Comparison of ENCODE assay signal across 31 cellular contexts in the genomic region with DNA sequence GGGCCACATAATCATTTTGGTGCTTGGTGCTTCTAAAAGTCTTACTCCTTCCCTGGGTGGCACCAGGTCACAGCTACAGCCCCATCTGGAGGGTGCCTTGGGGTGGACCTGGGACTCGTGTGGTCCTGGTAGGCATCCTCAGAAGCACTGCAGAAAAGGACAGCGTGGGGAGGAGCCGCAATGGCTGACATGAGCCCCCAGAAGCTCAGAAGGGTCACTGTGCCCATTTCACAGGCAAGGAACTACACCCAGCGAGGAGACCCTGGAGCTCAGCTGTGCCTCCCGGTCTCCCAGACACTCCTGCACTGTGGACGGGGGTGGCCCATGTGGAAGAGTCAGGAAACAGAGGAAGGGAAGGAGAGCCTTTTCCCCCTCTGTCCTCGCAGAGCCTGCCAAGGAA. TPM values are rescaled to one million over a fixed set of nuclear protein-coding genes. Genes with fewer than 3 reads are reported as not detected.
"Had no signal": no experiment of that assay in that cellular context is flagged by ENCODE, and none has a peak within 500 bp of the region (broad histone marks: within the 10 kb centered on the region; RNA-seq: fewer than 3 reads in every experiment).

No MANE protein-coding gene starts in this region.

- H3K27ac ChIP-seq: colonic mucosa, epithelial cell of prostate, foreskin keratinocyte, gastroesophageal sphincter, heart left ventricle, left lung, neutrophil, pancreas, stomach, thyroid gland had no signal

- H3K27me3 ChIP-seq: colonic mucosa, foreskin keratinocyte, hepatocyte, pancreas, thyroid gland had no signal

- H3K27ac Mint-ChIP-seq: endodermal cell, progenitor cell of endocrine pancreas had no signal

- H3K36me3 ChIP-seq: colonic mucosa, gastroesophageal sphincter, heart left ventricle, left lung, neutrophil, pancreas, stomach, thyroid gland had no signal

- H3K4me3 ChIP-seq: colonic mucosa, gastroesophageal sphincter, heart left ventricle, hepatocyte, left lung, pancreas, smooth muscle cell, stomach, thyroid gland had no signal

- ATAC-seq: esophagus mucosa; foreskin keratinocyte; gastroesophageal sphincter; heart left ventricle; left cardiac atrium; left lung; naive thymus-derived CD4-positive, alpha-beta T cell; pancreas; sciatic nerve had no signal

- H3K4me1 ChIP-seq: colonic mucosa, foreskin keratinocyte, gastroesophageal sphincter, heart left ventricle, left lung, pancreas, thyroid gland had no signal

- FAIRE-seq: pancreas had no signal

- H3K9me3 Mint-ChIP-seq: dendritic cell treated with granulocyte-macrophage colony-stimulating factor and Interleukin-4, amounts not matched to agents 40 ng/mL and 50 ng/mL, for 4 days; endodermal cell; naive thymus-derived CD4-positive, alpha-beta T cell had no signal

- DNase-seq: central memory CD4-positive, alpha-beta T cell; colonic mucosa; effector CD8-positive, alpha-beta T cell; heart left ventricle; left cardiac atrium; left lung; mesendoderm; midbrain; naive thymus-derived CD4-positive, alpha-beta T cell; pancreas; stimulated activated CD4-positive, alpha-beta T cell treated with anti-CD3 and anti-CD28 coated beads, Interleukin-4, amount 100 ng/mL, for 4 hours; stimulated activated naive CD4-positive, alpha-beta T cell treated with Interleukin-2 at 50 U/mL for 16 hours; stomach; thyroid gland; trophoblast cell had no signal

- H3K9me3 ChIP-seq: colonic mucosa, gastroesophageal sphincter, heart left ventricle, left lung, neutrophil, pancreas, stomach, thyroid gland had no signal

- H3K4me3 Mint-ChIP-seq: dendritic cell treated with granulocyte-macrophage colony-stimulating factor and Interleukin-4, amounts not matched to agents 40 ng/mL and 50 ng/mL, for 4 days; endodermal cell; naive thymus-derived CD4-positive, alpha-beta T cell had no signal

RNA-seq across cellular contexts. Expression of gene SLC13A5, which starts 35.2 kb away (rescaled TPM):
- total RNA-seq: fibroblast of lung; lower leg skin; naive thymus-derived CD4-positive, alpha-beta T cell; stomach; subcutaneous adipose tissue; ureter had no signal
- polyA plus RNA-seq: fibroblast of lung; naive thymus-derived CD4-positive, alpha-beta T cell; neural cell; smooth muscle cell had no signal
